In genomic region chr7:31648288-31648687, GRCh38 we compare ENCODE assay signal across 11 cellular contexts. TPM values are rescaled to one million over a fixed set of nuclear protein-coding genes. Genes with fewer than 3 reads are reported as not detected.
DNase-seq lines count a peak whose midpoint lies in the region; ATAC-seq and TF ChIP-seq lines count a peak whose summit lies in the region.
"Had no signal": no experiment of that assay in that cellular context is flagged by ENCODE, and none has a peak within 500 bp of the region (broad histone marks: within the 10 kb centered on the region; RNA-seq: fewer than 3 reads in every experiment).

No MANE protein-coding gene starts in this region.

- no peaks in the 10 kb centered on the region for H3K79me2 ChIP-seq in osteoblast (ENCODE audit: insufficient read depth, low read length)

- H3K9me3 Mint-ChIP-seq in chondrocyte (ENCODE audit: low read depth): no peaks in the 10 kb centered on the region
- H3K9me3 Mint-ChIP-seq: activated naive CD8-positive, alpha-beta T cell treated with anti-CD3 and anti-CD28 coated beads, Interleukin-2, amount 10 ng/mL, durations not matched to agents 7 days and 5 days had no signal

- no peak overlapping the region for H3K4me2 ChIP-seq in osteoblast (ENCODE audit: insufficient read depth, low read length)

- ATAC-seq in gastroesophageal sphincter: no peak
- ATAC-seq: left lung had no signal

- H3K27me3 ChIP-seq in osteoblast (ENCODE audit: insufficient read depth, low read length): no peaks in the 10 kb centered on the region
- no peaks in the 10 kb centered on the region for H3K27me3 ChIP-seq in gastroesophageal sphincter
- H3K27me3 ChIP-seq: left lung had no signal

- TF ChIP-seq POLR2A in gastroesophageal sphincter (IDR thresholded peaks at IDR 0.05): no peak

- DNase-seq in NCI-H1092 treated with DMSO at 0.1 percent for 48 hours (lab: John Stamatoyannopoulos, UW): peak; percentile 26
- DNase-seq in NCI-H1092 (lab: John Stamatoyannopoulos, UW): no peak
- DNase-seq in NCI-H1417 treated with DMSO at 0.1 percent for 48 hours (lab: John Stamatoyannopoulos, UW): peak; percentile 14
- no peak for DNase-seq in chondrocyte (ENCODE audit: low spot score)
- DNase-seq in osteoblast (ENCODE audit: insufficient read length, low spot score, missing footprints): no peak
- no peak for DNase-seq in ecto neural progenitor cell (ENCODE audit: low spot score)
- no peak for DNase-seq in ureter (ENCODE audit: low spot score)
- DNase-seq: activated CD4-positive, CD25-positive, alpha-beta regulatory T cell; activated naive CD8-positive, alpha-beta T cell treated with anti-CD3 and anti-CD28 coated beads, Interleukin-2, amount 10 ng/mL, durations not matched to agents 7 days and 5 days; left lung had no signal

- no peaks in the 10 kb centered on the region for H3K36me3 Mint-ChIP-seq in chondrocyte (ENCODE audit: low read depth)
- H3K36me3 Mint-ChIP-seq: activated naive CD8-positive, alpha-beta T cell treated with anti-CD3 and anti-CD28 coated beads, Interleukin-2, amount 10 ng/mL, durations not matched to agents 7 days and 5 days had no signal

- no peak overlapping the region for H3K27ac ChIP-seq in osteoblast (ENCODE audit: low read depth, low read length)
- no peak overlapping the region for H3K27ac ChIP-seq in gastroesophageal sphincter
- H3K27ac ChIP-seq: left lung had no signal

- no peaks in the 10 kb centered on the region for H3K4me1 Mint-ChIP-seq in chondrocyte (ENCODE audit: low read depth)
- H3K4me1 Mint-ChIP-seq: activated naive CD8-positive, alpha-beta T cell treated with anti-CD3 and anti-CD28 coated beads, Interleukin-2, amount 10 ng/mL, durations not matched to agents 7 days and 5 days had no signal

- no peak overlapping the region for H3K27ac Mint-ChIP-seq in chondrocyte (ENCODE audit: unreplicated experiment)
- H3K27ac Mint-ChIP-seq: activated naive CD8-positive, alpha-beta T cell treated with anti-CD3 and anti-CD28 coated beads, Interleukin-2, amount 10 ng/mL, durations not matched to agents 7 days and 5 days had no signal

- H3K27me3 Mint-ChIP-seq in chondrocyte (ENCODE audit: low read depth): peaks cover 6% of the 10 kb centered on the region
- H3K27me3 Mint-ChIP-seq: activated naive CD8-positive, alpha-beta T cell treated with anti-CD3 and anti-CD28 coated beads, Interleukin-2, amount 10 ng/mL, durations not matched to agents 7 days and 5 days had no signal

- H3K4me1 ChIP-seq in osteoblast (ENCODE audit: insufficient read depth, low read length): no peaks in the 10 kb centered on the region
- no peaks in the 10 kb centered on the region for H3K4me1 ChIP-seq in gastroesophageal sphincter
- H3K4me1 ChIP-seq: left lung had no signal

- TF ChIP-seq EP300 in gastroesophageal sphincter (IDR thresholded peaks at IDR 0.05): no peak

- H2AFZ ChIP-seq in osteoblast (ENCODE audit: low read length): no peak overlapping the region

- H3K4me3 ChIP-seq in osteoblast (ENCODE audit: insufficient read depth, low read length): no peak overlapping the region
- no peak overlapping the region for H3K4me3 ChIP-seq in gastroesophageal sphincter
- H3K4me3 ChIP-seq: left lung had no signal

- H3K36me3 ChIP-seq in osteoblast (ENCODE audit: insufficient read depth, low read length) (no peaks in the 10 kb centered on the region), gastroesophageal sphincter (no peaks in the 10 kb centered on the region)
- H3K36me3 ChIP-seq: left lung had no signal

- H4K20me1 ChIP-seq in osteoblast (ENCODE audit: insufficient read depth, low read length): no peaks in the 10 kb centered on the region

- H3K9me3 ChIP-seq in osteoblast (ENCODE audit: low read depth, low read length): no peaks in the 10 kb centered on the region
- no peaks in the 10 kb centered on the region for H3K9me3 ChIP-seq in gastroesophageal sphincter
- H3K9me3 ChIP-seq: left lung had no signal

- 88 to 100% methylated on average over 1 of the region's 1 CpG for WGBS in gastroesophageal sphincter (ENCODE audit: low coverage in 1 of 2), 2 donors

- H3K4me3 Mint-ChIP-seq in chondrocyte (ENCODE audit: unreplicated experiment): no peak overlapping the region
- H3K4me3 Mint-ChIP-seq: activated naive CD8-positive, alpha-beta T cell treated with anti-CD3 and anti-CD28 coated beads, Interleukin-2, amount 10 ng/mL, durations not matched to agents 7 days and 5 days had no signal

- TF ChIP-seq CTCF in chondrocyte (IDR thresholded peaks at IDR 0.05) (peak; percentile 74), osteoblast (IDR thresholded peaks at IDR 0.05; ENCODE audit: extremely low read depth, low read depth, low read length) (peak; percentile 38), gastroesophageal sphincter (IDR thresholded peaks at IDR 0.05) (peak in 1 of 4 experiments; percentile 8)

RNA-seq across cellular contexts. Expression of gene PPP1R17, which starts 38.7 kb away (rescaled TPM):
- not detected in 3 replicates for total RNA-seq in chondrocyte
- total RNA-seq in osteoblast: not detected in 2 replicates
- total RNA-seq in ureter: not detected
- not detected for total RNA-seq in gastroesophageal sphincter
- total RNA-seq: activated naive CD8-positive, alpha-beta T cell treated with anti-CD3 and anti-CD28 coated beads, Interleukin-2, amount 10 ng/mL, durations not matched to agents 7 days and 5 days; left lung had no signal

Comparison
In these comparisons a context has a peak if more than half of its experiments do, and no peak if none do; other contexts are left out.
1. DNase-seq: peak in NCI-H1092 treated with DMSO at 0.1 percent for 48 hours (single experiment) and NCI-H1417 treated with DMSO at 0.1 percent for 48 hours (single experiment); none in NCI-H1092 (single experiment), chondrocyte (single experiment), osteoblast (single experiment), ecto neural progenitor cell (single experiment) and ureter (single experiment).